31 cellular contexts compared by ENCODE assay signal in the genomic region with DNA sequence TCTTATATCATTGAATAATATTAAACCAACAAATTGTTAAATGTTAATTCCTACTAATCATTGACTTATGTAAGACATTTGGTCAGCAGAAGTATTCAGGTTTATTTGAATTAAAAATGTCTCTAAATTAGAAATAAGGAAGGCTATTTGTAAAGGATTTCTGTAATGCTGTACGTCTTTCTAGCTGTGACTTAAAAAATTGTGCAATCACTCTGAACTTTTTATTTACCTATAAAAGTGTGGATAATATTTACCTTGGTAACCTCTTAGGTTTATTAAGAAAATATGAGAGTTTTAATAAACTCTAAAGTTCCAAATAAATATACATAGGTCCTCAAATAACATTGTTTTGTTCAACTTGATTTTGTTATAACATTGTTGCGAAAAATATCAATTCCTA.
"Had no signal": no experiment of that assay in that cellular context is flagged by ENCODE, and none has a peak within 500 bp of the region (broad histone marks: within the 10 kb centered on the region; RNA-seq: fewer than 3 reads in every experiment).

No MANE protein-coding gene starts in this region.

- H3K4me1 ChIP-seq: adrenal gland, body of pancreas, esophagus muscularis mucosa, foreskin keratinocyte, gastrocnemius medialis, heart left ventricle had no signal

- H3K27me3 ChIP-seq: adrenal gland, body of pancreas, esophagus muscularis mucosa, foreskin keratinocyte, gastrocnemius medialis, heart left ventricle had no signal

- H3K4me3 ChIP-seq: adrenal gland, body of pancreas, esophagus muscularis mucosa, gastrocnemius medialis, heart left ventricle had no signal

- ATAC-seq: activated CD4-positive, alpha-beta T cell treated with anti-CD3 and anti-CD28 coated beads for 36 hours; activated CD8-positive, alpha-beta memory T cell treated with anti-CD3 and anti-CD28 coated beads, Interleukin-2, amount 10 ng/mL, durations not matched to agents 7 days and 5 days; activated CD8-positive, alpha-beta T cell treated with anti-CD3 and anti-CD28 coated beads, Interleukin-2, amount 10 ng/mL, durations not matched to agents 7 days and 5 days; activated naive CD8-positive, alpha-beta T cell treated with anti-CD3 and anti-CD28 coated beads, Interleukin-2, amount 50 U/mL, for 24 hours; body of pancreas; effector memory CD8-positive, alpha-beta T cell; foreskin keratinocyte; gastrocnemius medialis; heart left ventricle had no signal

- H3K9me3 ChIP-seq: adrenal gland, body of pancreas, esophagus muscularis mucosa, gastrocnemius medialis, heart left ventricle had no signal

- H3K27ac ChIP-seq: adrenal gland, body of pancreas, esophagus muscularis mucosa, foreskin keratinocyte, gastrocnemius medialis, heart left ventricle had no signal

- DNase-seq: activated CD4-positive, alpha-beta memory T cell treated with anti-CD3 and anti-CD28 coated beads for 36 hours; activated CD4-positive, alpha-beta T cell treated with anti-CD3 and anti-CD28 coated beads for 36 hours; activated CD4-positive, alpha-beta T cell treated with anti-CD3 and anti-CD28 coated beads, Interleukin-2, amount 10 ng/mL, durations not matched to agents 24 days and 14 days; activated CD4-positive, CD25-positive, alpha-beta regulatory T cell; activated CD4-positive, CD25-positive, alpha-beta regulatory T cell treated with anti-CD3 and anti-CD28 coated beads, Interleukin-2, amount 50 U/mL, for 72 hours; activated CD8-positive, alpha-beta memory T cell treated with anti-CD3 and anti-CD28 coated beads, Interleukin-2, amount 10 ng/mL, durations not matched to agents 7 days and 5 days; activated CD8-positive, alpha-beta memory T cell treated with anti-CD3 and anti-CD28 coated beads, Interleukin-2, amount 50 U/mL, for 4 hours; activated CD8-positive, alpha-beta T cell treated with anti-CD3 and anti-CD28 coated beads, Interleukin-2, amount 10 ng/mL, durations not matched to agents 7 days and 5 days; activated effector memory CD4-positive, alpha-beta T cell treated with anti-CD3 and anti-CD28 coated beads, Interleukin-2, amount 50 U/mL, for 16 hours; activated naive CD4-positive, alpha-beta T cell treated with anti-CD3 and anti-CD28 coated beads for 36 hours; activated naive CD8-positive, alpha-beta T cell treated with anti-CD3 and anti-CD28 coated beads for 36 hours; activated naive CD8-positive, alpha-beta T cell treated with anti-CD3 and anti-CD28 coated beads, Interleukin-2, amount 50 U/mL, for 24 hours; activated T-cell treated with anti-CD3 and anti-CD28 coated beads, Interleukin-2, amount 50 U/mL, for 1 hour; activated T-cell treated with anti-CD3 and anti-CD28 coated beads, Interleukin-2, amount 50 U/mL, for 48 hours; adrenal gland; amygdala; aorta; body of pancreas; caudate nucleus; cortex of kidney; dermis blood vessel endothelial cell; effector CD4-positive, alpha-beta T cell; effector memory CD8-positive, alpha-beta T cell; erythroblast; foreskin keratinocyte; gastrocnemius medialis; glutamatergic neuron; heart left ventricle; T-helper 2 cell had no signal

- FAIRE-seq: colon had no signal
